Comparison of ENCODE assay signal across 13 cellular contexts in genomic region chr20:63379872-63380271, GRCh38. TPM values are rescaled to one million over a fixed set of nuclear protein-coding genes. Genes with fewer than 3 reads are reported as not detected.
"Had no signal": no experiment of that assay in that cellular context is flagged by ENCODE, and none has a peak within 500 bp of the region (broad histone marks: within the 10 kb centered on the region; RNA-seq: fewer than 3 reads in every experiment).

No MANE protein-coding gene starts in this region.

RNA-seq across cellular contexts. Expression of gene CHRNA4, which starts 18.7 kb away (rescaled TPM):
- total RNA-seq: activated CD4-positive, alpha-beta memory T cell treated with anti-CD3 and anti-CD28 coated beads, Interleukin-2, amount 10 ng/mL, durations not matched to agents 7 days and 5 days; activated CD8-positive, alpha-beta memory T cell treated with anti-CD3 and anti-CD28 coated beads for 36 hours; activated naive CD8-positive, alpha-beta T cell treated with anti-CD3 and anti-CD28 coated beads for 36 hours; activated T-cell treated with anti-CD3 and anti-CD28 coated beads, Interleukin-2, amount 50 U/mL, for 72 hours; activated T-helper 17 cell treated with anti-CD3 and anti-CD28 coated beads, Interleukin-2, amount 50 U/mL, for 72 hours; aorta; LHCN-M2; NCI-H460; PC-3; Peyer's patch; SJSA1; T-cell; T-helper 17 cell had no signal
- polyA plus RNA-seq: aorta had no signal
